Comparison of ENCODE assay signal across 1 cellular context in genomic region chr6:2203264-2203663, GRCh38.
TF ChIP-seq lines count a peak whose summit lies in the region.

No MANE protein-coding gene starts in this region.

TF ChIP-seq in endothelial cell of umbilical vein, 7 proteins besides CTCF, POLR2A, EP300 and RAD21 (continued from another document):
- TF ChIP-seq FOS (IDR thresholded peaks at IDR 0.05; ENCODE audit: borderline replicate concordance, insufficient read depth, low read length) (no peak), MAX (IDR thresholded peaks at IDR 0.05; ENCODE audit: insufficient read depth, insufficient read length) (no peak), MYC (IDR thresholded peaks at IDR 0.05; ENCODE audit: low read depth, low read length) (no peak)
